ENCODE assay signal across 8 cellular contexts in genomic region chr2:133561045-133561852, GRCh38. TPM values are rescaled to one million over a fixed set of nuclear protein-coding genes. Genes with fewer than 3 reads are reported as not detected.
DNase-seq lines count a peak whose midpoint lies in the region; ATAC-seq, FAIRE-seq and TF ChIP-seq lines count a peak whose summit lies in the region.

No MANE protein-coding gene starts in this region.

- no peak overlapping the region for H3K27ac Mint-ChIP-seq in activated CD4-positive, alpha-beta memory T cell treated with anti-CD3 and anti-CD28 coated beads, Interleukin-2, amount 10 ng/mL, durations not matched to agents 7 days and 5 days

- peak; percentile 94 for TF ChIP-seq CTCF in D721Med (IDR thresholded peaks at IDR 0.05; ENCODE audit: insufficient read depth, missing control alignments)

- no peaks in the 10 kb centered on the region for H3K4me1 Mint-ChIP-seq in activated CD4-positive, alpha-beta memory T cell treated with anti-CD3 and anti-CD28 coated beads, Interleukin-2, amount 10 ng/mL, durations not matched to agents 7 days and 5 days

- intact Hi-C loops in left colon (cut with DNase I, micrococcal nuclease): no loop called here

- H3K9me3 Mint-ChIP-seq in activated CD4-positive, alpha-beta memory T cell treated with anti-CD3 and anti-CD28 coated beads, Interleukin-2, amount 10 ng/mL, durations not matched to agents 7 days and 5 days: no peaks in the 10 kb centered on the region

- POLR2A ChIA-PET in activated CD4-positive, alpha-beta memory T cell treated with anti-CD3 and anti-CD28 coated beads, Interleukin-2, amount 10 ng/mL, durations not matched to agents 7 days and 5 days (lab: Charles Lee): no interaction called here

- no peaks in the 10 kb centered on the region for H3K36me3 Mint-ChIP-seq in activated CD4-positive, alpha-beta memory T cell treated with anti-CD3 and anti-CD28 coated beads, Interleukin-2, amount 10 ng/mL, durations not matched to agents 7 days and 5 days (ENCODE audit: low read depth)

- no peaks in the 10 kb centered on the region for H3K27me3 Mint-ChIP-seq in activated CD4-positive, alpha-beta memory T cell treated with anti-CD3 and anti-CD28 coated beads, Interleukin-2, amount 10 ng/mL, durations not matched to agents 7 days and 5 days

- H3K4me3 Mint-ChIP-seq in activated CD4-positive, alpha-beta memory T cell treated with anti-CD3 and anti-CD28 coated beads, Interleukin-2, amount 10 ng/mL, durations not matched to agents 7 days and 5 days: no peak overlapping the region

- CTCF ChIA-PET in activated CD4-positive, alpha-beta memory T cell treated with anti-CD3 and anti-CD28 coated beads, Interleukin-2, amount 10 ng/mL, durations not matched to agents 7 days and 5 days (lab: Charles Lee): interaction anchor here (1.9 kb wide), 1 partner anchor 1014 kb away, joined by 4 read pairs; no protein-coding TSS in a partner anchor

- peak; percentile 72 for FAIRE-seq in D721Med (lab: Jason Lieb, UNC)

- ATAC-seq in GM21786 (IDR thresholded peaks at IDR 0.05; ENCODE audit: unreplicated experiment) (peak; percentile 42), left colon (peak; percentile 74), HG03039 (IDR thresholded peaks at IDR 0.05; ENCODE audit: unreplicated experiment) (no peak)

- DNase-seq in D721Med (ENCODE audit: insufficient read length, low spot score) (no peak), NCI-H1694 treated with DMSO at 0.1 percent for 48 hours (lab: John Stamatoyannopoulos, UW) (peak; percentile 86), astrocyte of the hippocampus (ENCODE audit: low read depth, low spot score) (peak; percentile 81), left colon (peak in 1 of 2 donors; percentile 16), CD1c-positive myeloid dendritic cell (ENCODE audit: extremely low spot score) (no peak)
- DNase-seq in activated CD4-positive, alpha-beta memory T cell treated with anti-CD3 and anti-CD28 coated beads, Interleukin-2, amount 10 ng/mL, durations not matched to agents 7 days and 5 days: no peak

RNA-seq across cellular contexts. Expression of gene NCKAP5, which starts 7.0 kb away (rescaled TPM):
- 1 to 10 TPM; 2.0 to 5.8 TPM for total RNA-seq in left colon
- total RNA-seq in activated CD4-positive, alpha-beta memory T cell treated with anti-CD3 and anti-CD28 coated beads, Interleukin-2, amount 10 ng/mL, durations not matched to agents 7 days and 5 days: not detected

Comparison
In these comparisons a context has a peak if more than half of its experiments do, and no peak if none do; other contexts are left out.
1. DNase-seq: peak in NCI-H1694 treated with DMSO at 0.1 percent for 48 hours (single experiment) and astrocyte of the hippocampus (single experiment); none in D721Med (single experiment), activated CD4-positive, alpha-beta memory T cell treated with anti-CD3 and anti-CD28 coated beads, Interleukin-2, amount 10 ng/mL, durations not matched to agents 7 days and 5 days (single experiment) and CD1c-positive myeloid dendritic cell (single experiment).